In the genomic region with DNA sequence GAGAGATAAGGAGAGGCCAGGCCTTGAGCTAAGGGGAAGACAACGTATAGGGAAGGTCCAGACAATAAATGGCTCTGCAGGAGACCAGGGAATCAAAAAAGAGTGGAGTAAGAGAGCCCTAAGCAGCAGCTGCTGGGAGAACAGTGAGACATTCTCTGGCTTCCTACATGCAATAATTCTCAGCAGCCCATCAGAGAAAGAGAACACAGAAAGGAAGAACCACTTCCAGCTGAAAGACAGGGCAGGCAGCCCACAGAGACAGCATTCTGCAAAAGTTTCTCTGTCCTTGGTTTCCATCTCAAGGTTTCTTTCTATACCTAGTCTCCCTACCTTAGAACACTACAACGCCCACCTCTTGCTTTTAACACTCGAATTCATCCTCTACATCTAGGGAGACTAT, we compare ENCODE assay signal across 23 cellular contexts.
"Had no signal": no experiment of that assay in that cellular context is flagged by ENCODE, and none has a peak within 500 bp of the region (broad histone marks: within the 10 kb centered on the region; RNA-seq: fewer than 3 reads in every experiment).

No MANE protein-coding gene starts in this region.

- H3K27ac ChIP-seq: body of pancreas, coronary artery, foreskin keratinocyte, lower lobe of right lung, right atrium auricular region, skin epidermis, uterus had no signal

- H3K36me3 Mint-ChIP-seq: activated CD4-positive, alpha-beta memory T cell treated with anti-CD3 and anti-CD28 coated beads for 36 hours; activated naive CD8-positive, alpha-beta T cell; immature natural killer cell; naive thymus-derived CD8-positive, alpha-beta T cell had no signal

- H3K27ac Mint-ChIP-seq: activated CD4-positive, alpha-beta memory T cell treated with anti-CD3 and anti-CD28 coated beads for 36 hours; activated naive CD8-positive, alpha-beta T cell; activated T-cell treated with anti-CD3 and anti-CD28 coated beads, Interleukin-2, amount 50 U/mL, for 24 hours; immature natural killer cell; naive thymus-derived CD8-positive, alpha-beta T cell had no signal

- H3K36me3 ChIP-seq: heart left ventricle, lower lobe of right lung, right atrium auricular region, tibial artery, uterus had no signal

- ATAC-seq: body of pancreas; foreskin keratinocyte; heart left ventricle; left cardiac atrium; lower lobe of right lung; naive thymus-derived CD8-positive, alpha-beta T cell had no signal

- H3K4me1 Mint-ChIP-seq: central memory CD8-positive, alpha-beta T cell; immature natural killer cell had no signal

- H3K4me3 ChIP-seq: body of pancreas, coronary artery, heart left ventricle, lower lobe of right lung, right atrium auricular region, skin epidermis, tibial artery, uterus had no signal

- H3K9me3 ChIP-seq: body of pancreas, lower lobe of right lung, right atrium auricular region, tibial artery, uterus had no signal

- H3K4me1 ChIP-seq: body of pancreas, foreskin keratinocyte, lower lobe of right lung, right atrium auricular region, uterus had no signal

- H3K4me3 Mint-ChIP-seq: activated CD4-positive, alpha-beta memory T cell treated with anti-CD3 and anti-CD28 coated beads for 36 hours; activated naive CD8-positive, alpha-beta T cell; activated T-cell treated with anti-CD3 and anti-CD28 coated beads, Interleukin-2, amount 50 U/mL, for 24 hours; central memory CD8-positive, alpha-beta T cell; immature natural killer cell; naive thymus-derived CD8-positive, alpha-beta T cell had no signal

- DNase-seq: activated CD4-positive, alpha-beta memory T cell treated with anti-CD3 and anti-CD28 coated beads for 36 hours; activated CD4-positive, alpha-beta T cell treated with anti-CD3 and anti-CD28 coated beads for 1 hour; activated T-cell treated with anti-CD3 and anti-CD28 coated beads, Interleukin-2, amount 50 U/mL, for 24 hours; amniotic stem cell; body of pancreas; effector CD4-positive, alpha-beta T cell; foreskin keratinocyte; heart left ventricle; immature natural killer cell; left cardiac atrium; lower lobe of right lung; naive thymus-derived CD8-positive, alpha-beta T cell; stimulated activated CD4-positive, alpha-beta T cell treated with anti-CD3 and anti-CD28 coated beads, Interleukin-15, amount 100 ng/mL, for 24 hours; stimulated activated CD4-positive, alpha-beta T cell treated with anti-CD3 and anti-CD28 coated beads, Interleukin-4, amount 100 ng/mL, for 1 hour; stimulated activated naive CD4-positive, alpha-beta T cell; T1000; tibial artery; uterus had no signal

- H3K27me3 Mint-ChIP-seq: activated CD4-positive, alpha-beta memory T cell treated with anti-CD3 and anti-CD28 coated beads for 36 hours; activated naive CD8-positive, alpha-beta T cell; activated T-cell treated with anti-CD3 and anti-CD28 coated beads, Interleukin-2, amount 50 U/mL, for 24 hours; central memory CD8-positive, alpha-beta T cell had no signal

- H3K27me3 ChIP-seq: body of pancreas, foreskin keratinocyte, heart left ventricle, right atrium auricular region, tibial artery, uterus had no signal

- H3K9me3 Mint-ChIP-seq: activated CD4-positive, alpha-beta memory T cell treated with anti-CD3 and anti-CD28 coated beads for 36 hours; activated T-cell treated with anti-CD3 and anti-CD28 coated beads, Interleukin-2, amount 50 U/mL, for 24 hours; naive thymus-derived CD8-positive, alpha-beta T cell had no signal
